In genomic region chr2:200616193-200616592, GRCh38 we compare ENCODE assay signal across 11 cellular contexts. TPM values are rescaled to one million over a fixed set of nuclear protein-coding genes. Genes with fewer than 3 reads are reported as not detected.
DNase-seq lines count a peak whose midpoint lies in the region; ATAC-seq and TF ChIP-seq lines count a peak whose summit lies in the region.
"Had no signal": no experiment of that assay in that cellular context is flagged by ENCODE, and none has a peak within 500 bp of the region (broad histone marks: within the 10 kb centered on the region; RNA-seq: fewer than 3 reads in every experiment).

No MANE protein-coding gene starts in this region.

- no peak overlapping the region for H3K4me3 ChIP-seq in upper lobe of right lung

- H3K27me3 ChIP-seq in upper lobe of right lung, result no peaks in the 10 kb centered on the region

- no peaks in the 10 kb centered on the region for H3K36me3 ChIP-seq in upper lobe of right lung

- ATAC-seq in left lobe of liver (peak; percentile 74), upper lobe of right lung (peak; percentile 33), GM21786 (IDR thresholded peaks at IDR 0.05; ENCODE audit: unreplicated experiment) (no peak)
- ATAC-seq: activated CD8-positive, alpha-beta T cell treated with anti-CD3 and anti-CD28 coated beads for 36 hours had no signal

- H3K9me3 ChIP-seq in upper lobe of right lung, result no peaks in the 10 kb centered on the region

- intact Hi-C loops in upper lobe of right lung (cut with DNase I), result no loop called here

- no peak for TF ChIP-seq CTCF in upper lobe of right lung (IDR thresholded peaks at IDR 0.05)

- no peaks in the 10 kb centered on the region for H3K4me1 ChIP-seq in upper lobe of right lung

- H3K27ac ChIP-seq in upper lobe of right lung, result no peak overlapping the region
- H3K27ac ChIP-seq: 22Rv1 had no signal

- DNase-seq in DMS53 (lab: John Stamatoyannopoulos, UW) (peak; percentile 12), DMS53 treated with DMSO at 0.1 percent for 48 hours (lab: John Stamatoyannopoulos, UW; ENCODE audit: unreplicated experiment) (no peak), RPMI7951 (ENCODE audit: low read depth) (peak; percentile 88), left lobe of liver (ENCODE audit: low spot score) (peak; percentile 87), upper lobe of right lung (no peak), NCI-H187 treated with DMSO at 0.1 percent for 48 hours (lab: John Stamatoyannopoulos, UW) (no peak)
- DNase-seq in activated CD8-positive, alpha-beta memory T cell treated with anti-CD3 and anti-CD28 coated beads, Interleukin-2, amount 50 U/mL, for 4 hours, result no peak
- DNase-seq: activated CD8-positive, alpha-beta T cell treated with anti-CD3 and anti-CD28 coated beads for 36 hours; DMS 273 treated with DMSO at 0.1 percent for 48 hours had no signal

RNA-seq across cellular contexts. Expression of gene AOX1, which starts 30.4 kb away (rescaled TPM):
- 26.8 and 27.5 TPM in 2 replicates for total RNA-seq in RPMI7951 (2014; rRNA removed; shearing (Covaris generic))
- total RNA-seq in left lobe of liver (1,212 TPM), upper lobe of right lung (24.3 TPM)

Comparison
In these comparisons a context has a peak if more than half of its experiments do, and no peak if none do; other contexts are left out.
1. DNase-seq: peak in DMS53 (single experiment), RPMI7951 (single experiment) and left lobe of liver (single experiment); none in DMS53 treated with DMSO at 0.1 percent for 48 hours (single experiment), upper lobe of right lung (single experiment), NCI-H187 treated with DMSO at 0.1 percent for 48 hours (single experiment) and activated CD8-positive, alpha-beta memory T cell treated with anti-CD3 and anti-CD28 coated beads, Interleukin-2, amount 50 U/mL, for 4 hours (single experiment).
2. RNA of gene AOX1, which starts 30.4 kb away (total RNA-seq): 1,212 TPM in left lobe of liver (single experiment); 26.8 to 27.5 TPM in RPMI7951 and 24.3 TPM in upper lobe of right lung (single experiment); every median in the first group is over 10 times any median in the second.